In genomic region chr5:93048858-93049257, GRCh38 we compare ENCODE assay signal across 3 cellular contexts.
TF ChIP-seq lines count a peak whose summit lies in the region.

No MANE protein-coding gene starts in this region.

TF ChIP-seq in A549, 52 proteins besides CTCF, POLR2A, EP300 and RAD21:
- TF ChIP-seq MAFK (IDR thresholded peaks at IDR 0.05; ENCODE audit: partially characterized antibody), result peak; percentile 68
- no peak for TF ChIP-seq KDM1A (IDR thresholded peaks at IDR 0.05; ENCODE audit: low read depth)

TF ChIP-seq in GM23338, 12 proteins besides CTCF, POLR2A, EP300 and RAD21:
- TF ChIP-seq NANOG (IDR thresholded peaks at IDR 0.05; ENCODE audit: borderline replicate concordance) (no peak), POLR2AphosphoS5 (IDR thresholded peaks at IDR 0.05; ENCODE audit: low read depth) (no peak), ZNF331 (CRISPR knock-in tag; IDR thresholded peaks at IDR 0.05; ENCODE audit: low read depth) (no peak), EZH2phosphoT487 (IDR thresholded peaks at IDR 0.05; ENCODE audit: unreplicated experiment) (no peak), ZNF114 (CRISPR knock-in tag; IDR thresholded peaks at IDR 0.05) (no peak), ZNF462 (CRISPR knock-in tag; IDR thresholded peaks at IDR 0.05) (no peak), STAT1 (IDR thresholded peaks at IDR 0.05; ENCODE audit: unreplicated experiment) (no peak), CREB1 (CRISPR knock-in tag; IDR thresholded peaks at IDR 0.05; ENCODE audit: low read depth) (no peak), EZH2 (IDR thresholded peaks at IDR 0.05; ENCODE audit: low read depth, unreplicated experiment) (no peak), JUNB (IDR thresholded peaks at IDR 0.05; ENCODE audit: unreplicated experiment) (no peak)
- TF ChIP-seq, protein P1, sequence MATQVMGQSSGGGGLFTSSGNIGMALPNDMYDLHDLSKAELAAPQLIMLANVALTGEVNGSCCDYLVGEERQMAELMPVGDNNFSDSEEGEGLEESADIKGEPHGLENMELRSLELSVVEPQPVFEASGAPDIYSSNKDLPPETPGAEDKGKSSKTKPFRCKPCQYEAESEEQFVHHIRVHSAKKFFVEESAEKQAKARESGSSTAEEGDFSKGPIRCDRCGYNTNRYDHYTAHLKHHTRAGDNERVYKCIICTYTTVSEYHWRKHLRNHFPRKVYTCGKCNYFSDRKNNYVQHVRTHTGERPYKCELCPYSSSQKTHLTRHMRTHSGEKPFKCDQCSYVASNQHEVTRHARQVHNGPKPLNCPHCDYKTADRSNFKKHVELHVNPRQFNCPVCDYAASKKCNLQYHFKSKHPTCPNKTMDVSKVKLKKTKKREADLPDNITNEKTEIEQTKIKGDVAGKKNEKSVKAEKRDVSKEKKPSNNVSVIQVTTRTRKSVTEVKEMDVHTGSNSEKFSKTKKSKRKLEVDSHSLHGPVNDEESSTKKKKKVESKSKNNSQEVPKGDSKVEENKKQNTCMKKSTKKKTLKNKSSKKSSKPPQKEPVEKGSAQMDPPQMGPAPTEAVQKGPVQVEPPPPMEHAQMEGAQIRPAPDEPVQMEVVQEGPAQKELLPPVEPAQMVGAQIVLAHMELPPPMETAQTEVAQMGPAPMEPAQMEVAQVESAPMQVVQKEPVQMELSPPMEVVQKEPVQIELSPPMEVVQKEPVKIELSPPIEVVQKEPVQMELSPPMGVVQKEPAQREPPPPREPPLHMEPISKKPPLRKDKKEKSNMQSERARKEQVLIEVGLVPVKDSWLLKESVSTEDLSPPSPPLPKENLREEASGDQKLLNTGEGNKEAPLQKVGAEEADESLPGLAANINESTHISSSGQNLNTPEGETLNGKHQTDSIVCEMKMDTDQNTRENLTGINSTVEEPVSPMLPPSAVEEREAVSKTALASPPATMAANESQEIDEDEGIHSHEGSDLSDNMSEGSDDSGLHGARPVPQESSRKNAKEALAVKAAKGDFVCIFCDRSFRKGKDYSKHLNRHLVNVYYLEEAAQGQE (IDR thresholded peaks at IDR 0.05; ENCODE audit: unreplicated experiment), result no peak
- TF ChIP-seq, protein P2, sequence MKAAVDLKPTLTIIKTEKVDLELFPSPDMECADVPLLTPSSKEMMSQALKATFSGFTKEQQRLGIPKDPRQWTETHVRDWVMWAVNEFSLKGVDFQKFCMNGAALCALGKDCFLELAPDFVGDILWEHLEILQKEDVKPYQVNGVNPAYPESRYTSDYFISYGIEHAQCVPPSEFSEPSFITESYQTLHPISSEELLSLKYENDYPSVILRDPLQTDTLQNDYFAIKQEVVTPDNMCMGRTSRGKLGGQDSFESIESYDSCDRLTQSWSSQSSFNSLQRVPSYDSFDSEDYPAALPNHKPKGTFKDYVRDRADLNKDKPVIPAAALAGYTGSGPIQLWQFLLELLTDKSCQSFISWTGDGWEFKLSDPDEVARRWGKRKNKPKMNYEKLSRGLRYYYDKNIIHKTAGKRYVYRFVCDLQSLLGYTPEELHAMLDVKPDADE (IDR thresholded peaks at IDR 0.05), result no peak

TF ChIP-seq in IMR-90, 13 proteins besides CTCF, POLR2A, EP300 and RAD21:
- TF ChIP-seq SMC3 (IDR thresholded peaks at IDR 0.05; ENCODE audit: low read depth, low read length) (no peak), CEBPB (IDR thresholded peaks at IDR 0.05; ENCODE audit: low read depth, low read length) (no peak), RFX5 (IDR thresholded peaks at IDR 0.05; ENCODE audit: low read depth, low read length) (no peak), MAZ (IDR thresholded peaks at IDR 0.05; ENCODE audit: borderline replicate concordance, low read depth, low read length) (no peak), NFE2L2 (IDR thresholded peaks at IDR 0.05; ENCODE audit: low read depth, low read length) (peak; percentile 59), MAFK (IDR thresholded peaks at IDR 0.05; ENCODE audit: low read depth, low read length) (no peak)
